Comparison of ENCODE assay signal across 8 cellular contexts in genomic region chr14:72894623-72895378, GRCh38. TPM values are rescaled to one million over a fixed set of nuclear protein-coding genes. Genes with fewer than 3 reads are reported as not detected.
DNase-seq lines count a peak whose midpoint lies in the region; ATAC-seq and TF ChIP-seq lines count a peak whose summit lies in the region.

No MANE protein-coding gene starts in this region.

- peaks cover 0 to 66% (median 19%) of the 10 kb centered on the region in 7 donors for H3K27me3 ChIP-seq in heart right ventricle

- no peak for DNase-seq in AG04449 (ENCODE audit: low read depth, low spot score)
- DNase-seq in HK-2 (ENCODE audit: unreplicated experiment): peak; percentile 7
- DNase-seq in activated CD8-positive, alpha-beta memory T cell treated with anti-CD3 and anti-CD28 coated beads, Interleukin-2, amount 50 U/mL, for 48 hours: peak; percentile 53
- peak; percentile 21 to 29 for DNase-seq in heart right ventricle
- DNase-seq in putamen (ENCODE audit: low spot score): peak; percentile 13
- DNase-seq in superior temporal gyrus (ENCODE audit: extremely low spot score): no peak

- no peaks in the 10 kb centered on the region for H3K36me3 ChIP-seq in heart right ventricle

- intact Hi-C loops in heart right ventricle (cut with DNase I): loop anchor here in 8 of 10 donors (2.0 to 10.0 kb wide), 6 partner anchors 62 to 178 kb away; no protein-coding TSS in a partner anchor

- peak in 7 of 8 donors; percentile 8 to 80 (median 58) for ATAC-seq in heart right ventricle
- no peak for ATAC-seq in HG03565 (IDR thresholded peaks at IDR 0.05; ENCODE audit: unreplicated experiment)
- no peak for ATAC-seq in HG03139 (IDR thresholded peaks at IDR 0.05; ENCODE audit: unreplicated experiment)

- 1 to 5% methylated on average over 25 of the region's 25 CpGs for WGBS in heart right ventricle, 2 donors

- POLR2A ChIA-PET in AG04449 (lab: Yijun Ruan, JAX): interaction anchor here (0.6 to 1.3 kb wide), 4 partner anchors 11 to 369 kb away, joined by 3 to 6 read pairs (median 3); no protein-coding TSS in a partner anchor

- H3K27ac ChIP-seq in heart right ventricle: peak overlapping the region; percentile 65 to 87 (median 80)

- no peaks in the 10 kb centered on the region for H3K9me3 ChIP-seq in heart right ventricle

- H3K4me3 ChIP-seq in AG04449 (ENCODE audit: low read depth, low read length) (peak overlapping the region; percentile 80), heart right ventricle (peak overlapping the region; percentile 24 to 94 (median 87))

- peaks cover 0 to 37% (median 27%) of the 10 kb centered on the region in 9 donors for H3K4me1 ChIP-seq in heart right ventricle

- CTCF ChIA-PET in AG04449 (lab: Yijun Ruan, JAX): interaction anchor here (1.0 to 2.6 kb wide), 6 partner anchors 9 to 379 kb away, joined by 3 to 36 read pairs (median 5); no protein-coding TSS in a partner anchor

- no peak for TF ChIP-seq CTCF in AG04449 (IDR thresholded peaks at IDR 0.05; ENCODE audit: insufficient read depth, low read length, missing control alignments)
- no peak for TF ChIP-seq CTCF in heart right ventricle (IDR thresholded peaks at IDR 0.05)

RNA-seq across cellular contexts. Expression of gene DPF3, which starts 0.9 kb away (rescaled TPM):
- 10 to 100 TPM; 23.2 to 52.3 (median 43.5) TPM for total RNA-seq in heart right ventricle
- 10 to 100 TPM in 1 of 2 donors, 1 to 10 TPM in 1; 3.8 to 18.1 TPM for polyA plus RNA-seq in heart right ventricle

RNA-seq across cellular contexts. Expression of gene DCAF4, which starts 31.5 kb away (rescaled TPM):
- total RNA-seq in heart right ventricle: 1 to 10 TPM; 3.8 to 8.9 (median 6.4) TPM
- 1 to 10 TPM; 2.2 to 6.5 TPM for polyA plus RNA-seq in heart right ventricle

Comparison
In these comparisons a context has a peak if more than half of its experiments do, and no peak if none do; other contexts are left out.
1. DNase-seq: peak in HK-2 (single experiment), activated CD8-positive, alpha-beta memory T cell treated with anti-CD3 and anti-CD28 coated beads, Interleukin-2, amount 50 U/mL, for 48 hours (single experiment), heart right ventricle (2 of 2) and putamen (single experiment); none in AG04449 (single experiment) and superior temporal gyrus (single experiment).
2. ATAC-seq: peak in heart right ventricle (7 of 8); none in HG03565 (single experiment) and HG03139 (single experiment).